Comparison of ENCODE assay signal across 22 cellular contexts in genomic region chr3:146605106-146605505, GRCh38. TPM values are rescaled to one million over a fixed set of nuclear protein-coding genes. Genes with fewer than 3 reads are reported as not detected.
"Had no signal": no experiment of that assay in that cellular context is flagged by ENCODE, and none has a peak within 500 bp of the region (broad histone marks: within the 10 kb centered on the region; RNA-seq: fewer than 3 reads in every experiment).

A gene with protein sequence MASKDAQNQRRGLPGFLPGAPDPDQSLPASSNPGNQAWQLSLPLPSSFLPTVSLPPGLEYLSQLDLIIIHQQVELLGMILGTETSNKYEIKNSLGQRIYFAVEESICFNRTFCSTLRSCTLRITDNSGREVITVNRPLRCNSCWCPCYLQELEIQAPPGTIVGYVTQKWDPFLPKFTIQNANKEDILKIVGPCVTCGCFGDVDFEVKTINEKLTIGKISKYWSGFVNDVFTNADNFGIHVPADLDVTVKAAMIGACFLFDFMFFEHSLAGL (minus strand): TSS chr3:146605346. CDS start chr3:146605212, 134 bp downstream.

- H3K36me3 ChIP-seq: colonic mucosa, gastrocnemius medialis, heart left ventricle, ovary had no signal

- H3K4me3 ChIP-seq: body of pancreas, colonic mucosa, gastrocnemius medialis, heart left ventricle, ovary, testis had no signal

- H3K9me3 ChIP-seq: body of pancreas, colonic mucosa, gastrocnemius medialis, heart left ventricle, ovary, testis had no signal

- H3K4me1 ChIP-seq: body of pancreas, colonic mucosa, gastrocnemius medialis, heart left ventricle, testis had no signal

- ATAC-seq: body of pancreas; gastrocnemius medialis; heart left ventricle; naive thymus-derived CD8-positive, alpha-beta T cell; sciatic nerve; stimulated activated memory B cell treated with anti-CD40 and anti-IgM and Interleukin-4, amounts not matched to agents 10 μg/mL and 1 μg/mL and 100 μg/mL, for 72 hours; WTC11 had no signal

- H3K27ac ChIP-seq: body of pancreas, colonic mucosa, gastrocnemius medialis, heart left ventricle, ovary, testis had no signal

- DNase-seq: activated CD4-positive, alpha-beta memory T cell treated with anti-CD3 and anti-CD28 coated beads for 36 hours; activated CD4-positive, alpha-beta T cell treated with anti-CD3 and anti-CD28 coated beads for 4 hours; activated naive CD4-positive, alpha-beta T cell treated with Interleukin-2 at 50 U/mL for 16 hours; activated naive CD8-positive, alpha-beta T cell treated with anti-CD3 and anti-CD28 coated beads, Interleukin-2, amount 10 ng/mL, durations not matched to agents 7 days and 5 days; amygdala; body of pancreas; colonic mucosa; endodermal cell; erythroblast; gastrocnemius medialis; heart left ventricle; immature natural killer cell; mesendoderm; naive thymus-derived CD8-positive, alpha-beta T cell; ovary; stimulated activated CD4-positive, alpha-beta T cell treated with anti-CD3 and anti-CD28 coated beads, Interleukin-4, amount 100 ng/mL, for 4 hours; testis had no signal

- H3K27me3 ChIP-seq: body of pancreas, colonic mucosa, gastrocnemius medialis, ovary, testis had no signal

RNA-seq across cellular contexts. Expression of the gene that starts here (rescaled TPM):
- total RNA-seq: activated CD4-positive, alpha-beta memory T cell treated with anti-CD3 and anti-CD28 coated beads for 36 hours; activated naive CD8-positive, alpha-beta T cell treated with anti-CD3 and anti-CD28 coated beads, Interleukin-2, amount 10 ng/mL, durations not matched to agents 7 days and 5 days; body of pancreas; colonic mucosa; endodermal cell; gastrocnemius medialis; heart left ventricle; lower leg skin; naive thymus-derived CD8-positive, alpha-beta T cell; ovary; pulmonary artery endothelial cell; sciatic nerve; testis; WTC11 had no signal
